ENCODE assay signal across 1 cellular context in the genomic region with DNA sequence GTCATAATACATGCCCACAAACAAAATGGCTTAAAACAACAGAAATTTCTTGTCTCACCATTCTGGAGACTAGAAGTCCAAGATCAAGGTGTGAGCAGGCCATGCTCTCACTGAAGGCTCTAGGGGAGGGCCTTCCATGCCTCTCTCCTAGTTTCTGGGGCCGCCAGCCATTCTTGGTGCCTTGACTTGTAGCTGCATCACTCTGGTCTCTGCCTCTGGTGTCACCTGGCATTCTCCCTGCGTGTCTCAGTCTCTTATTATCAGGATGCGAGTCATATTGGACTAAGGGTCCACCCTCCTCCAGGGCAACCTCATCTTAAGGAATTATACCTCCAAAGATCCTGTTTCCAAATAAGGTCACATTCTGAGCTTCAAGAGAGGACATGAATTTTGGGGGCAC.
TF ChIP-seq lines count a peak whose summit lies in the region.

No MANE protein-coding gene starts in this region.

TF ChIP-seq in GM23338, 12 proteins besides CTCF, POLR2A, EP300 and RAD21 (continued from another document):
- TF ChIP-seq, protein P1, sequence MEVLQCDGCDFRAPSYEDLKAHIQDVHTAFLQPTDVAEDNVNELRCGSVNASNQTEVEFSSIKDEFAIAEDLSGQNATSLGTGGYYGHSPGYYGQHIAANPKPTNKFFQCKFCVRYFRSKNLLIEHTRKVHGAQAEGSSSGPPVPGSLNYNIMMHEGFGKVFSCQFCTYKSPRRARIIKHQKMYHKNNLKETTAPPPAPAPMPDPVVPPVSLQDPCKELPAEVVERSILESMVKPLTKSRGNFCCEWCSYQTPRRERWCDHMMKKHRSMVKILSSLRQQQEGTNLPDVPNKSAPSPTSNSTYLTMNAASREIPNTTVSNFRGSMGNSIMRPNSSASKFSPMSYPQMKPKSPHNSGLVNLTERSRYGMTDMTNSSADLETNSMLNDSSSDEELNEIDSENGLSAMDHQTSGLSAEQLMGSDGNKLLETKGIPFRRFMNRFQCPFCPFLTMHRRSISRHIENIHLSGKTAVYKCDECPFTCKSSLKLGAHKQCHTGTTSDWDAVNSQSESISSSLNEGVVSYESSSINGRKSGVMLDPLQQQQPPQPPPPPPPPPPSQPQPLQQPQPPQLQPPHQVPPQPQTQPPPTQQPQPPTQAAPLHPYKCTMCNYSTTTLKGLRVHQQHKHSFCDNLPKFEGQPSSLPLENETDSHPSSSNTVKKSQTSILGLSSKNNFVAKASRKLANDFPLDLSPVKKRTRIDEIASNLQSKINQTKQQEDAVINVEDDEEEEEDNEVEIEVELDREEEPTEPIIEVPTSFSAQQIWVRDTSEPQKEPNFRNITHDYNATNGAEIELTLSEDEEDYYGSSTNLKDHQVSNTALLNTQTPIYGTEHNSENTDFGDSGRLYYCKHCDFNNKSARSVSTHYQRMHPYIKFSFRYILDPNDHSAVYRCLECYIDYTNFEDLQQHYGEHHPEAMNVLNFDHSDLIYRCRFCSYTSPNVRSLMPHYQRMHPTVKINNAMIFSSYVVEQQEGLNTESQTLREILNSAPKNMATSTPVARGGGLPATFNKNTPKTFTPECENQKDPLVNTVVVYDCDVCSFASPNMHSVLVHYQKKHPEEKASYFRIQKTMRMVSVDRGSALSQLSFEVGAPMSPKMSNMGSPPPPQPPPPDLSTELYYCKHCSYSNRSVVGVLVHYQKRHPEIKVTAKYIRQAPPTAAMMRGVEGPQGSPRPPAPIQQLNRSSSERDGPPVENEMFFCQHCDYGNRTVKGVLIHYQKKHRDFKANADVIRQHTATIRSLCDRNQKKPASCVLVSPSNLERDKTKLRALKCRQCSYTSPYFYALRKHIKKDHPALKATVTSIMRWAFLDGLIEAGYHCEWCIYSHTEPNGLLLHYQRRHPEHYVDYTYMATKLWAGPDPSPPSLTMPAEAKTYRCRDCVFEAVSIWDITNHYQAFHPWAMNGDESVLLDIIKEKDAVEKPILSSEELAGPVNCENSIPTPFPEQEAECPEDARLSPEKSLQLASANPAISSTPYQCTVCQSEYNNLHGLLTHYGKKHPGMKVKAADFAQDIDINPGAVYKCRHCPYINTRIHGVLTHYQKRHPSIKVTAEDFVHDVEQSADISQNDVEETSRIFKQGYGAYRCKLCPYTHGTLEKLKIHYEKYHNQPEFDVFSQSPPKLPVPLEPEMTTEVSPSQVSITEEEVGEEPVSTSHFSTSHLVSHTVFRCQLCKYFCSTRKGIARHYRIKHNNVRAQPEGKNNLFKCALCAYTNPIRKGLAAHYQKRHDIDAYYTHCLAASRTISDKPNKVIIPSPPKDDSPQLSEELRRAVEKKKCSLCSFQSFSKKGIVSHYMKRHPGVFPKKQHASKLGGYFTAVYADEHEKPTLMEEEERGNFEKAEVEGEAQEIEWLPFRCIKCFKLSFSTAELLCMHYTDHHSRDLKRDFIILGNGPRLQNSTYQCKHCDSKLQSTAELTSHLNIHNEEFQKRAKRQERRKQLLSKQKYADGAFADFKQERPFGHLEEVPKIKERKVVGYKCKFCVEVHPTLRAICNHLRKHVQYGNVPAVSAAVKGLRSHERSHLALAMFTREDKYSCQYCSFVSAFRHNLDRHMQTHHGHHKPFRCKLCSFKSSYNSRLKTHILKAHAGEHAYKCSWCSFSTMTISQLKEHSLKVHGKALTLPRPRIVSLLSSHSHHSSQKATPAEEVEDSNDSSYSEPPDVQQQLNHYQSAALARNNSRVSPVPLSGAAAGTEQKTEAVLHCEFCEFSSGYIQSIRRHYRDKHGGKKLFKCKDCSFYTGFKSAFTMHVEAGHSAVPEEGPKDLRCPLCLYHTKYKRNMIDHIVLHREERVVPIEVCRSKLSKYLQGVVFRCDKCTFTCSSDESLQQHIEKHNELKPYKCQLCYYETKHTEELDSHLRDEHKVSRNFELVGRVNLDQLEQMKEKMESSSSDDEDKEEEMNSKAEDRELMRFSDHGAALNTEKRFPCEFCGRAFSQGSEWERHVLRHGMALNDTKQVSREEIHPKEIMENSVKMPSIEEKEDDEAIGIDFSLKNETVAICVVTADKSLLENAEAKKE (CRISPR knock-in tag; IDR thresholded peaks at IDR 0.05), result no peak
- no peak for TF ChIP-seq CREB1 (CRISPR knock-in tag; IDR thresholded peaks at IDR 0.05; ENCODE audit: low read depth)
- TF ChIP-seq JUNB (IDR thresholded peaks at IDR 0.05; ENCODE audit: unreplicated experiment), result no peak
- TF ChIP-seq STAT1 (IDR thresholded peaks at IDR 0.05; ENCODE audit: unreplicated experiment), result no peak
